ENCODE assay signal across 8 cellular contexts in the genomic region with DNA sequence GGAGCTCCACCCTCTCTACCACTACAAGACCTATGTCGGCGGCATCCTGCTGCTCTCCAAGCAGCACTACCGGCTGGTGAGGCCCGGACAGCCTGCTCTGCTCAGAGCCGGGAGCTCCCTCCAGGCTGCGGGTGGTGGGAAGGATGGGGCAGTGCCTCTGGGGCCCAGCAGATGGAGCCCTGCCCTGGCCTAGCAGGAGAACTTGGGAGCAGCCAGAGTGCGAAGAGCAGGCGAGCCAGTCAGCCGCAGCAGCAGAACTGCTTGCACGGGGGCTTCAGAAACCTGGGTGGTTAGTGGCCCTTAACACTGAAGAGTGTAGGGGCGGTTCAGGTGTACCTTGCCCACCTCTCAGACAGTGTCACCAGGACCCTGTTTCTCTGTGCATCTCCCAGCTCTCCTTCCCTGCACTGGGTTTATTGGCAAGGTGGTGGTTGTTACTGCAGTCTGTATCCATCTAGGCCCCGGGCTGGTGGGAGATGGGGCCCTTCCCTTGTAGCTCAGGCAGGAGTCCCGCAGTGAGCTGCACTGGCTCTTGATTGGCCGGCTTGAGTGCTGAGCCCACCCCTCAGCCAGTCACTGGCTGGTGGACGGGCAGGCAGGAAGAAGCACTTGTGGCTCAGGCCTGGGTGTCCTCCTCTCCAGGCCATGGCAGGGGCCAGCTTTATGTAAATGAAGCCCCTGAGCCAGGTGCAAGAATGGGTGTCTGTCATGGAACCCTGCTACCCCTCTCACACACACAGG. TPM values are rescaled to one million over a fixed set of nuclear protein-coding genes. Genes with fewer than 3 reads are reported as not detected.
DNase-seq lines count a peak whose midpoint lies in the region; ATAC-seq and TF ChIP-seq lines count a peak whose summit lies in the region.

No MANE protein-coding gene starts in this region.

- no peaks in the 10 kb centered on the region for H3K9me3 Mint-ChIP-seq in activated B cell treated with CpG ODN at 0.5 μM for 24 hours

- ATAC-seq in HG02885 (IDR thresholded peaks at IDR 0.05; ENCODE audit: poor library complexity, unreplicated experiment) (peak; percentile 56), activated B cell treated with CpG ODN at 0.5 μM for 24 hours (ENCODE audit: low read depth) (peak; percentile 86), GM21737 (IDR thresholded peaks at IDR 0.05; ENCODE audit: unreplicated experiment) (no peak)

- DNase-seq in DMS 273 treated with DMSO at 0.1 percent for 48 hours (lab: John Stamatoyannopoulos, UW) (peak; percentile 79), NCI-H226 (peak; percentile 68), activated B cell treated with CpG ODN at 0.5 μM for 24 hours (peak; percentile 43), left kidney (ENCODE audit: low read depth, low spot score) (peak; percentile 95)
- DNase-seq in central memory CD4-positive, alpha-beta T cell: peak; percentile 52
- peak; percentile 59 to 60 for DNase-seq in stimulated activated CD4-positive, alpha-beta T cell treated with anti-CD3 and anti-CD28 coated beads, Interleukin-2, amount 100 ng/mL, for 48 hours

- no peak overlapping the region for H3K4me3 Mint-ChIP-seq in activated B cell treated with CpG ODN at 0.5 μM for 24 hours

- intact Hi-C loops in activated B cell treated with CpG ODN at 0.5 μM for 24 hours (cut with micrococcal nuclease): loop anchor here (2.0 to 10.0 kb wide), 2 partner anchors 455 to 547 kb away; a partner anchor contains a TSS

- TF ChIP-seq CTCF in activated B cell treated with CpG ODN at 0.5 μM for 24 hours (IDR thresholded peaks at IDR 0.05): no peak

- H3K36me3 Mint-ChIP-seq in activated B cell treated with CpG ODN at 0.5 μM for 24 hours (ENCODE audit: low read depth): peaks cover 41% of the 10 kb centered on the region

- no peaks in the 10 kb centered on the region for H3K27me3 Mint-ChIP-seq in activated B cell treated with CpG ODN at 0.5 μM for 24 hours

- H3K4me1 Mint-ChIP-seq in activated B cell treated with CpG ODN at 0.5 μM for 24 hours: peaks cover 19% of the 10 kb centered on the region

- POLR2A ChIA-PET in activated B cell treated with CpG ODN at 0.5 μM for 24 hours (lab: Charles Lee): no interaction called here

- H3K27ac Mint-ChIP-seq in activated B cell treated with CpG ODN at 0.5 μM for 24 hours: no peak overlapping the region

- CTCF ChIA-PET in activated B cell treated with CpG ODN at 0.5 μM for 24 hours (lab: Charles Lee): interaction anchor here (0.6 to 1.0 kb wide), 3 partner anchors 9 to 96 kb away, joined by 3 to 7 read pairs (median 3); no protein-coding TSS in a partner anchor

RNA-seq across cellular contexts. Expression of a gene that starts 7.7 kb away (rescaled TPM):
- total RNA-seq in activated B cell treated with CpG ODN at 0.5 μM for 24 hours: 36.3 and 42.3 TPM in 2 replicates

RNA-seq across cellular contexts. Expression of a gene that starts 15.6 kb away (rescaled TPM):
- total RNA-seq in activated B cell treated with CpG ODN at 0.5 μM for 24 hours: 78.4 and 82.2 TPM in 2 replicates

RNA-seq across cellular contexts. Expression of a gene that starts 53.3 kb away (rescaled TPM):
- total RNA-seq in activated B cell treated with CpG ODN at 0.5 μM for 24 hours: 108 and 121 TPM in 2 replicates

Comparison
In these comparisons a context has a peak if more than half of its experiments do, and no peak if none do; other contexts are left out.
1. DNase-seq: peak in every context shown above with its lines; median percentile 95 in left kidney; 79 in DMS 273 treated with DMSO at 0.1 percent for 48 hours; 68 in NCI-H226; 60 in stimulated activated CD4-positive, alpha-beta T cell treated with anti-CD3 and anti-CD28 coated beads, Interleukin-2, amount 100 ng/mL, for 48 hours; 52 in central memory CD4-positive, alpha-beta T cell; 43 in activated B cell treated with CpG ODN at 0.5 μM for 24 hours.